In genomic region chr11:130553306-130553705, GRCh38 we compare ENCODE assay signal across 32 cellular contexts.
DNase-seq lines count a peak whose midpoint lies in the region; ATAC-seq and TF ChIP-seq lines count a peak whose summit lies in the region.
"Had no signal": no experiment of that assay in that cellular context is flagged by ENCODE, and none has a peak within 500 bp of the region (broad histone marks: within the 10 kb centered on the region; RNA-seq: fewer than 3 reads in every experiment).

No MANE protein-coding gene starts in this region.

- DNase-seq in breast epithelium (ENCODE audit: low spot score in 2 of 2) (no peak), mammary epithelial cell (no peak), astrocyte of the spinal cord (ENCODE audit: low read depth, low spot score) (peak; percentile 76), fibroblast of the aortic adventitia (ENCODE audit: low read depth) (peak; percentile 82), vagina (ENCODE audit: extremely low spot score in 2 of 2) (no peak), NCI-H1436 treated with DMSO at 0.1 percent for 48 hours (lab: John Stamatoyannopoulos, UW) (no peak)
- no peak for DNase-seq in effector CD8-positive, alpha-beta T cell (lab: John Stamatoyannopoulos, UW)
- DNase-seq: activated CD4-positive, alpha-beta T cell treated with anti-CD3 and anti-CD28 coated beads for 36 hours; activated CD8-positive, alpha-beta T cell treated with anti-CD3 and anti-CD28 coated beads, Interleukin-2, amount 10 ng/mL, durations not matched to agents 7 days and 5 days; AML-193; caudate nucleus; CD4-positive, alpha-beta T cell; DND-41; islet precursor cell; left lung; mesenchymal stem cell; NCI-H1417; NCI-H2029 treated with DMSO at 0.1 percent for 48 hours; NCI-H2227 treated with DMSO at 0.1 percent for 48 hours; NCI-H526; ovary; PC-3; retina; SHP77; small intestine; stimulated activated naive CD4-positive, alpha-beta T cell; testis had no signal

- TF ChIP-seq POLR2A in breast epithelium (IDR thresholded peaks at IDR 0.05): no peak
- no peak for TF ChIP-seq POLR2A in vagina (IDR thresholded peaks at IDR 0.05)

- H3K4me2 ChIP-seq in mammary epithelial cell (ENCODE audit: insufficient read depth, low read depth, low read length): no peak overlapping the region
- H3K4me2 ChIP-seq: KMS-11 had no signal

- no peak for ATAC-seq in GM21619 (IDR thresholded peaks at IDR 0.05; ENCODE audit: unreplicated experiment)
- ATAC-seq: activated CD4-positive, alpha-beta T cell treated with anti-CD3 and anti-CD28 coated beads for 36 hours; activated CD8-positive, alpha-beta T cell treated with anti-CD3 and anti-CD28 coated beads, Interleukin-2, amount 10 ng/mL, durations not matched to agents 7 days and 5 days; activated T-helper 17 cell treated with anti-CD3 and anti-CD28 coated beads, Interleukin-2, amount 50 U/mL, for 72 hours; left lung; PC-3 had no signal

- no peak overlapping the region for H3K4me3 ChIP-seq in breast epithelium
- H3K4me3 ChIP-seq in mammary epithelial cell (replicated peaks in 1 of 3; ENCODE audit: insufficient read depth in 1 of 3, low read depth in 2 of 3, low read length in 3 of 3): no peak overlapping the region
- no peak overlapping the region for H3K4me3 ChIP-seq in astrocyte of the spinal cord (ENCODE audit: low read depth, low read length)
- no peak overlapping the region for H3K4me3 ChIP-seq in fibroblast of the aortic adventitia (ENCODE audit: low read depth, low read length)
- no peak overlapping the region for H3K4me3 ChIP-seq in vagina
- H3K4me3 ChIP-seq: left lung, ovary, testis had no signal

- no peak overlapping the region for H2AFZ ChIP-seq in mammary epithelial cell (ENCODE audit: low read depth, low read length)

- no peaks in the 10 kb centered on the region for H3K4me1 ChIP-seq in breast epithelium
- H3K4me1 ChIP-seq in mammary epithelial cell (ENCODE audit: insufficient read depth, low read length): peaks cover 18% of the 10 kb centered on the region
- peaks cover 17% of the 10 kb centered on the region for H3K4me1 ChIP-seq in vagina
- H3K4me1 ChIP-seq: testis had no signal

- TF ChIP-seq CTCF in breast epithelium (IDR thresholded peaks at IDR 0.05): no peak
- TF ChIP-seq CTCF in mammary epithelial cell (conservative IDR thresholded peaks at IDR 0.05 in 1 of 2, IDR thresholded peaks at IDR 0.05 in 1 of 2; ENCODE audit: extremely low read depth in 1 of 2, insufficient read depth in 1 of 2, low read depth in 1 of 2, low read length in 2 of 2): no peak
- no peak for TF ChIP-seq CTCF in astrocyte of the spinal cord (IDR thresholded peaks at IDR 0.05; ENCODE audit: low read depth, low read length)
- no peak for TF ChIP-seq CTCF in fibroblast of the aortic adventitia (IDR thresholded peaks at IDR 0.05; ENCODE audit: insufficient read depth, low read length)
- no peak for TF ChIP-seq CTCF in vagina (IDR thresholded peaks at IDR 0.05)

- H3K36me3 ChIP-seq in breast epithelium: no peaks in the 10 kb centered on the region
- H3K36me3 ChIP-seq in mammary epithelial cell (ENCODE audit: insufficient read depth, low read length): no peaks in the 10 kb centered on the region
- H3K36me3 ChIP-seq in vagina: no peaks in the 10 kb centered on the region
- H3K36me3 ChIP-seq: left lung, ovary had no signal

- BruUV-seq in mammary epithelial cell (replicated peaks; lab: Mats Ljungman, UMichigan): no TSS peak

- peak overlapping the region; percentile 14 to 70 for H3K27ac ChIP-seq in breast epithelium
- no peak overlapping the region for H3K27ac ChIP-seq in mammary epithelial cell (ENCODE audit: insufficient read depth, low read depth, low read length)
- H3K27ac ChIP-seq in vagina: peak overlapping the region; percentile 63
- H3K27ac ChIP-seq: 22Rv1, HL-60, KMS-11, ovary, testis had no signal

- intact Hi-C loops in breast epithelium (cut with DNase I; ENCODE audit: low total_unique reads): no loop called here
- intact Hi-C loops in mammary epithelial cell (cut with micrococcal nuclease): loop anchor here (5.0 kb wide), 1 partner anchor 106 kb away; the partner anchor contains the start of gene ADAMTS15
- intact Hi-C loops in vagina (cut with DNase I): no loop called here

- H3K9ac ChIP-seq in mammary epithelial cell (ENCODE audit: insufficient read depth, low read length): no peak overlapping the region
- H3K9ac ChIP-seq: KMS-11 had no signal

- in situ Hi-C loops in mammary epithelial cell (cut with MboI; ENCODE audit: low sequenced_read_pairs in 2 of 2): no loop called here
- in situ Hi-C loops in astrocyte of the spinal cord (cut with HindIII; ENCODE audit: low sequenced_read_pairs): no loop called here

- H3K79me2 ChIP-seq in mammary epithelial cell (ENCODE audit: insufficient read depth, low read length): no peaks in the 10 kb centered on the region

- H3K27me3 ChIP-seq in breast epithelium (no peaks in the 10 kb centered on the region), mammary epithelial cell (ENCODE audit: insufficient read depth, low read length) (no peaks in the 10 kb centered on the region), vagina (no peaks in the 10 kb centered on the region)
- H3K27me3 ChIP-seq: left lung, ovary, testis had no signal

- 71% methylated on average over 1 of the region's 1 CpG for WGBS in mammary epithelial cell (ENCODE audit: low coverage, missing lambda C conversion rate)

- CTCF ChIA-PET in mammary epithelial cell (lab: Charles Lee; ENCODE audit: low non-redundant PET): no interaction called here

- H4K20me1 ChIP-seq in mammary epithelial cell (ENCODE audit: insufficient read depth, low read length): no peaks in the 10 kb centered on the region

- H3K9me3 ChIP-seq in breast epithelium (no peaks in the 10 kb centered on the region), mammary epithelial cell (replicated peaks; ENCODE audit: insufficient read depth, low read length) (no peaks in the 10 kb centered on the region), vagina (no peaks in the 10 kb centered on the region)
- H3K9me3 ChIP-seq: left lung, ovary, testis had no signal

- dilution Hi-C loops in mammary epithelial cell (cut with HindIII; ENCODE audit: low sequenced_read_pairs): no loop called here

Comparison
In these comparisons a context has a peak if more than half of its experiments do, and no peak if none do; other contexts are left out.
1. DNase-seq: peak in astrocyte of the spinal cord (single experiment) and fibroblast of the aortic adventitia (single experiment); none in breast epithelium (0 of 2), mammary epithelial cell (single experiment), vagina (0 of 2), NCI-H1436 treated with DMSO at 0.1 percent for 48 hours (single experiment) and effector CD8-positive, alpha-beta T cell (single experiment).